In genomic region chr7:139224219-139224618, GRCh38 we compare ENCODE assay signal across 8 cellular contexts.
"Had no signal": no experiment of that assay in that cellular context is flagged by ENCODE, and none has a peak within 500 bp of the region (broad histone marks: within the 10 kb centered on the region; RNA-seq: fewer than 3 reads in every experiment).

No MANE protein-coding gene starts in this region.

- ATAC-seq: GM12878 had no signal

- FAIRE-seq: G401.6, GM12878, GM12891, GM12892, GM18507, GM19239 had no signal

- H3K4me3 ChIP-seq: GM12878 had no signal

- DNase-seq: GDM1, GF-D8 had no signal
